Comparison of ENCODE assay signal across 12 cellular contexts in genomic region chr22:46338636-46339035, GRCh38.
"Had no signal": no experiment of that assay in that cellular context is flagged by ENCODE, and none has a peak within 500 bp of the region (broad histone marks: within the 10 kb centered on the region; RNA-seq: fewer than 3 reads in every experiment).

No MANE protein-coding gene starts in this region.

- H3K27ac Mint-ChIP-seq: activated naive CD4-positive, alpha-beta T cell treated with anti-CD3 and anti-CD28 coated beads for 36 hours had no signal

- H3K27me3 ChIP-seq: dorsolateral prefrontal cortex, esophagus squamous epithelium, neutrophil, tibial nerve, vagina had no signal

- H3K9me3 ChIP-seq: esophagus squamous epithelium, neutrophil, tibial nerve, vagina had no signal

- H3K27ac ChIP-seq: esophagus squamous epithelium, neutrophil, tibial nerve, vagina had no signal

- H3K4me3 ChIP-seq: dorsolateral prefrontal cortex, esophagus squamous epithelium, tibial nerve, vagina had no signal

- FAIRE-seq: endometrium, small intestine had no signal

- DNase-seq: activated CD4-positive, alpha-beta T cell treated with anti-CD3 and anti-CD28 coated beads for 1 hour; activated CD4-positive, alpha-beta T cell treated with anti-CD3 and anti-CD28 coated beads, Interleukin-2, amount 50 U/mL, for 48 hours; activated naive CD4-positive, alpha-beta T cell treated with anti-CD3 and anti-CD28 coated beads for 36 hours; esophagus squamous epithelium; foreskin fibroblast; small intestine; T-helper 9 cell had no signal

- H3K9me3 Mint-ChIP-seq: activated naive CD4-positive, alpha-beta T cell treated with anti-CD3 and anti-CD28 coated beads for 36 hours had no signal

- H3K4me3 Mint-ChIP-seq: activated naive CD4-positive, alpha-beta T cell treated with anti-CD3 and anti-CD28 coated beads for 36 hours had no signal
